ENCODE assay signal across 15 cellular contexts in the genomic region with DNA sequence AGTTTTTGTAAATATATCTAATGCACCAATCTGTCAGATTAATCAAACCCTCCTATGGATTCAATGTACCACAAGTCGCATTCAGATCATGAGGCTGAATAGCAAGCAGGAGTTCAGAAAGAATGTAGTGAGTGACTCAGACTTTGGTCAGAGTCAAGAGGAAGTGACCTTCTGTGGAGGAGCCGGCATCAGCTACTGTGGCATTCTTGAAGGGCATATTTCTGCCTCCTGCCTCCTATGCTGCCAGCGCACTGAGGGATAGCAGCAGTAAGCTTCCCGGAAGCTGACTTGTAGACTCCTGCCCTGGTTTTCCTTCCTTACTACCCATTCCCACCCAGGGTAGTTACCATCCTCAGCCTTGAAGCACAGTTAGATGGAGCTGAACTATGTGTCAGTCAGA.
A peak's percentile ranks its signal among the peaks of the same experiment; 100 is the strongest.
DNase-seq lines count a peak whose midpoint lies in the region; ATAC-seq and TF ChIP-seq lines count a peak whose summit lies in the region.
"Had no signal": no experiment of that assay in that cellular context is flagged by ENCODE, and none has a peak within 500 bp of the region (broad histone marks: within the 10 kb centered on the region; RNA-seq: fewer than 3 reads in every experiment).

No MANE protein-coding gene starts in this region.

- H3K36me3 Mint-ChIP-seq in GM23338 (ENCODE audit: low read depth), result no peaks in the 10 kb centered on the region
- H3K36me3 Mint-ChIP-seq: CD4-positive, CD25-positive, alpha-beta regulatory T cell; naive thymus-derived CD4-positive, alpha-beta T cell; stimulated activated effector memory CD8-positive, alpha-beta T cell treated with anti-CD3 and anti-CD28 coated beads, Interleukin-12 subunit alpha, Interleukin-12 subunit beta, amount 100 ng/mL, for 72 hours had no signal

- H3K9me3 ChIP-seq in RWPE2 (ENCODE audit: severe bottlenecking) (no peaks in the 10 kb centered on the region), osteoblast (ENCODE audit: low read depth, low read length) (no peaks in the 10 kb centered on the region)

- H3K27ac Mint-ChIP-seq in GM23338, result no peak overlapping the region
- H3K27ac Mint-ChIP-seq: CD4-positive, CD25-positive, alpha-beta regulatory T cell; naive thymus-derived CD4-positive, alpha-beta T cell; stimulated activated effector memory CD8-positive, alpha-beta T cell treated with anti-CD3 and anti-CD28 coated beads, Interleukin-12 subunit alpha, Interleukin-12 subunit beta, amount 100 ng/mL, for 72 hours had no signal

- no peaks in the 10 kb centered on the region for H3K9me2 ChIP-seq in GM23338 (ENCODE audit: insufficient read depth)

- H3K27me3 ChIP-seq in GM23338 (ENCODE audit: insufficient read depth), result no peaks in the 10 kb centered on the region
- H3K27me3 ChIP-seq in RWPE2 (ENCODE audit: insufficient read depth, poor library complexity, severe bottlenecking), result peaks cover 5% of the 10 kb centered on the region
- no peaks in the 10 kb centered on the region for H3K27me3 ChIP-seq in osteoblast (ENCODE audit: insufficient read depth, low read length)

- no peak overlapping the region for H3K27ac ChIP-seq in GM23338 (ENCODE audit: low read depth)
- H3K27ac ChIP-seq in RWPE2 (ENCODE audit: poor library complexity, severe bottlenecking), result no peak overlapping the region
- no peak overlapping the region for H3K27ac ChIP-seq in epithelial cell of prostate
- no peak overlapping the region for H3K27ac ChIP-seq in osteoblast (ENCODE audit: low read depth, low read length)
- H3K27ac ChIP-seq: coronary artery had no signal

- H3K79me2 ChIP-seq in GM23338 (replicated peaks; ENCODE audit: insufficient read depth), result no peaks in the 10 kb centered on the region
- H3K79me2 ChIP-seq in osteoblast (ENCODE audit: insufficient read depth, low read length), result no peaks in the 10 kb centered on the region

- H3K4me3 Mint-ChIP-seq in GM23338, result no peak overlapping the region
- H3K4me3 Mint-ChIP-seq: CD4-positive, CD25-positive, alpha-beta regulatory T cell; naive thymus-derived CD4-positive, alpha-beta T cell; stimulated activated effector memory CD8-positive, alpha-beta T cell treated with anti-CD3 and anti-CD28 coated beads, Interleukin-12 subunit alpha, Interleukin-12 subunit beta, amount 100 ng/mL, for 72 hours had no signal

- no peak overlapping the region for H2AFZ ChIP-seq in GM23338
- H2AFZ ChIP-seq in osteoblast (ENCODE audit: low read length), result peak overlapping the region; percentile 65

- DNase-seq in GM23338 (ENCODE audit: low spot score), result peak; percentile 2
- DNase-seq in RWPE2 (ENCODE audit: low spot score), result no peak
- peak; percentile 20 for DNase-seq in epithelial cell of prostate (ENCODE audit: low read depth, low spot score)
- peak; percentile 35 for DNase-seq in osteoblast (ENCODE audit: insufficient read length, low spot score, missing footprints)
- no peak for DNase-seq in medulla oblongata (ENCODE audit: extremely low spot score)
- DNase-seq in stimulated activated CD4-positive, alpha-beta T cell treated with anti-CD3 and anti-CD28 coated beads, Interleukin-1b, Interleukin-23, amount 100 ng/mL, for 48 hours, result no peak
- DNase-seq in COR-L47 (lab: John Stamatoyannopoulos, UW), result no peak
- DNase-seq: activated CD4-positive, CD25-positive, alpha-beta regulatory T cell treated with anti-CD3 and anti-CD28 coated beads, Interleukin-2, amount 50 U/mL, for 72 hours; activated effector memory CD4-positive, alpha-beta T cell treated with Interleukin-2 at 50 U/mL for 16 hours; CD4-positive, CD25-positive, alpha-beta regulatory T cell; naive thymus-derived CD4-positive, alpha-beta T cell; NCI-H1930 had no signal

- ATAC-seq in GM23338 (0 out of 3 replicates have a peak, but pooled peaks have one; percentile 23), RWPE2 (ENCODE audit: low read depth) (peak; percentile 90), HG03280 (IDR thresholded peaks at IDR 0.05; ENCODE audit: unreplicated experiment) (no peak)
- ATAC-seq: naive thymus-derived CD4-positive, alpha-beta T cell; stimulated activated effector memory CD8-positive, alpha-beta T cell treated with anti-CD3 and anti-CD28 coated beads, Interleukin-12 subunit alpha, Interleukin-12 subunit beta, amount 100 ng/mL, for 72 hours had no signal

- no peaks in the 10 kb centered on the region; the same call in 2 of the 3 replicates for H3K9me3 Mint-ChIP-seq in GM23338

- no peak overlapping the region for H3K4me2 ChIP-seq in GM23338
- H3K4me2 ChIP-seq in osteoblast (ENCODE audit: insufficient read depth, low read length), result no peak overlapping the region

- no peak for TF ChIP-seq CTCF in GM23338 (conservative IDR thresholded peaks at IDR 0.05; ENCODE audit: low read depth in 2 of 2)
- TF ChIP-seq CTCF in RWPE2 (IDR thresholded peaks at IDR 0.05; ENCODE audit: poor library complexity, severe bottlenecking), result no peak
- TF ChIP-seq CTCF in osteoblast (IDR thresholded peaks at IDR 0.05; ENCODE audit: extremely low read depth, low read depth, low read length), result no peak

- H3K36me3 ChIP-seq in GM23338 (ENCODE audit: insufficient read depth), result no peaks in the 10 kb centered on the region
- no peaks in the 10 kb centered on the region for H3K36me3 ChIP-seq in RWPE2 (ENCODE audit: low read depth)
- H3K36me3 ChIP-seq in osteoblast (ENCODE audit: insufficient read depth, low read length), result no peaks in the 10 kb centered on the region

- no peaks in the 10 kb centered on the region for H3F3A ChIP-seq in GM23338 (replicated peaks; ENCODE audit: low read depth)

- H4K20me1 ChIP-seq in GM23338 (replicated peaks; ENCODE audit: insufficient read depth) (no peaks in the 10 kb centered on the region), osteoblast (ENCODE audit: insufficient read depth, low read length) (no peaks in the 10 kb centered on the region)

- H3K4me1 ChIP-seq in GM23338 (ENCODE audit: insufficient read depth), result no peaks in the 10 kb centered on the region
- H3K4me1 ChIP-seq in RWPE2 (ENCODE audit: insufficient read depth, poor library complexity, severe bottlenecking), result no peaks in the 10 kb centered on the region
- H3K4me1 ChIP-seq in osteoblast (ENCODE audit: insufficient read depth, low read length), result no peaks in the 10 kb centered on the region

- H3K4me3 ChIP-seq in GM23338, result no peak overlapping the region
- no peak overlapping the region for H3K4me3 ChIP-seq in RWPE2 (ENCODE audit: severe bottlenecking)
- no peak overlapping the region for H3K4me3 ChIP-seq in osteoblast (ENCODE audit: insufficient read depth, low read length)
- H3K4me3 ChIP-seq: coronary artery had no signal

- peaks cover 16% of the 10 kb centered on the region for H3K4me1 Mint-ChIP-seq in GM23338
- H3K4me1 Mint-ChIP-seq: CD4-positive, CD25-positive, alpha-beta regulatory T cell; naive thymus-derived CD4-positive, alpha-beta T cell; stimulated activated effector memory CD8-positive, alpha-beta T cell treated with anti-CD3 and anti-CD28 coated beads, Interleukin-12 subunit alpha, Interleukin-12 subunit beta, amount 100 ng/mL, for 72 hours had no signal

- H3K27me3 Mint-ChIP-seq in GM23338 (ENCODE audit: insufficient read depth, low read depth, poor library complexity), result peaks cover 1% of the 10 kb centered on the region
- H3K27me3 Mint-ChIP-seq: CD4-positive, CD25-positive, alpha-beta regulatory T cell; naive thymus-derived CD4-positive, alpha-beta T cell had no signal

TF ChIP-seq in GM23338, 12 proteins besides CTCF, POLR2A, EP300 and RAD21:
- TF ChIP-seq, protein P1, sequence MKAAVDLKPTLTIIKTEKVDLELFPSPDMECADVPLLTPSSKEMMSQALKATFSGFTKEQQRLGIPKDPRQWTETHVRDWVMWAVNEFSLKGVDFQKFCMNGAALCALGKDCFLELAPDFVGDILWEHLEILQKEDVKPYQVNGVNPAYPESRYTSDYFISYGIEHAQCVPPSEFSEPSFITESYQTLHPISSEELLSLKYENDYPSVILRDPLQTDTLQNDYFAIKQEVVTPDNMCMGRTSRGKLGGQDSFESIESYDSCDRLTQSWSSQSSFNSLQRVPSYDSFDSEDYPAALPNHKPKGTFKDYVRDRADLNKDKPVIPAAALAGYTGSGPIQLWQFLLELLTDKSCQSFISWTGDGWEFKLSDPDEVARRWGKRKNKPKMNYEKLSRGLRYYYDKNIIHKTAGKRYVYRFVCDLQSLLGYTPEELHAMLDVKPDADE (IDR thresholded peaks at IDR 0.05), result no peak
- TF ChIP-seq POLR2AphosphoS5 (IDR thresholded peaks at IDR 0.05; ENCODE audit: low read depth), result no peak
- no peak for TF ChIP-seq JUNB (IDR thresholded peaks at IDR 0.05; ENCODE audit: unreplicated experiment)
- no peak for TF ChIP-seq EZH2phosphoT487 (IDR thresholded peaks at IDR 0.05; ENCODE audit: unreplicated experiment)
- no peak for TF ChIP-seq STAT1 (IDR thresholded peaks at IDR 0.05; ENCODE audit: unreplicated experiment)

Comparison
In these comparisons a context has a peak if more than half of its experiments do, and no peak if none do; other contexts are left out.
1. DNase-seq: peak in GM23338 (single experiment), epithelial cell of prostate (single experiment) and osteoblast (single experiment); none in RWPE2 (single experiment), medulla oblongata (single experiment), stimulated activated CD4-positive, alpha-beta T cell treated with anti-CD3 and anti-CD28 coated beads, Interleukin-1b, Interleukin-23, amount 100 ng/mL, for 48 hours (single experiment) and COR-L47 (single experiment).